8 cellular contexts compared by ENCODE assay signal in genomic region chr3:157606392-157607197, GRCh38.
DNase-seq lines count a peak whose midpoint lies in the region; ATAC-seq and TF ChIP-seq lines count a peak whose summit lies in the region.

No MANE protein-coding gene starts in this region.

- no peaks in the 10 kb centered on the region for H4K20me1 ChIP-seq in mammary epithelial cell (ENCODE audit: insufficient read depth, low read length)

- peaks cover 3% of the 10 kb centered on the region for H3K4me1 ChIP-seq in A673 (ENCODE audit: insufficient read depth, low read length, poor library complexity, severe bottlenecking)
- H3K4me1 ChIP-seq in mammary epithelial cell (ENCODE audit: insufficient read depth, low read length): no peaks in the 10 kb centered on the region

- ATAC-seq in GM18498 (IDR thresholded peaks at IDR 0.05; ENCODE audit: unreplicated experiment): peak; percentile 95
- peak; percentile 86 for ATAC-seq in HG02870 (IDR thresholded peaks at IDR 0.05; ENCODE audit: unreplicated experiment)

- CTCF ChIA-PET in A673 (lab: Charles Lee): interaction anchor here (0.6 to 1.7 kb wide), 9 partner anchors 11 to 1121 kb away, joined by 3 to 6 read pairs (median 4); partner anchors contain the start of gene RSRC1
- CTCF ChIA-PET in mammary epithelial cell (lab: Charles Lee; ENCODE audit: low non-redundant PET): interaction anchor here (0.6 to 1.5 kb wide), 3 partner anchors 373 to 934 kb away, joined by 3 to 6 read pairs (median 4); no protein-coding TSS in a partner anchor

- H3K27ac ChIP-seq in A673 (ENCODE audit: low read depth, low read length, poor library complexity, severe bottlenecking) (no peak overlapping the region), VCaP (no peak overlapping the region), mammary epithelial cell (ENCODE audit: insufficient read depth, low read depth, low read length) (no peak overlapping the region)

- dilution Hi-C loops in mammary epithelial cell (cut with HindIII; ENCODE audit: low sequenced_read_pairs): no loop called here

- H3K27me3 ChIP-seq in A673 (replicated peaks; ENCODE audit: insufficient read depth, low read depth, low read length, poor library complexity) (no peaks in the 10 kb centered on the region), mammary epithelial cell (ENCODE audit: insufficient read depth, low read length) (no peaks in the 10 kb centered on the region)

- in situ Hi-C loops in mammary epithelial cell (cut with MboI; ENCODE audit: low sequenced_read_pairs in 2 of 2): loop anchor here (25.0 kb wide), 2 partner anchors 831 to 931 kb away; no protein-coding TSS in a partner anchor

- no peak overlapping the region for H3K9ac ChIP-seq in mammary epithelial cell (ENCODE audit: insufficient read depth, low read length)

- no peak overlapping the region for H3K4me3 ChIP-seq in A673 (ENCODE audit: low read depth, low read length, poor library complexity, severe bottlenecking)
- no peak overlapping the region for H3K4me3 ChIP-seq in mammary epithelial cell (replicated peaks in 1 of 3; ENCODE audit: insufficient read depth in 1 of 3, low read depth in 2 of 3, low read length in 3 of 3)

- TF ChIP-seq CTCF in A673 (conservative IDR thresholded peaks at IDR 0.05; ENCODE audit: low read depth, low read length) (peak; percentile 90), VCaP (conservative IDR thresholded peaks at IDR 0.05) (peak; percentile 92), mammary epithelial cell (conservative IDR thresholded peaks at IDR 0.05 in 1 of 2, IDR thresholded peaks at IDR 0.05 in 1 of 2; ENCODE audit: extremely low read depth in 1 of 2, insufficient read depth in 1 of 2, low read depth in 1 of 2, low read length in 2 of 2) (peak; percentile 70 to 86)

- H3K4me2 ChIP-seq in mammary epithelial cell (ENCODE audit: insufficient read depth, low read depth, low read length): no peak overlapping the region

- H3K9me3 ChIP-seq in A673 (ENCODE audit: low read depth, low read length, poor library complexity, severe bottlenecking) (no peaks in the 10 kb centered on the region), mammary epithelial cell (replicated peaks; ENCODE audit: insufficient read depth, low read length) (no peaks in the 10 kb centered on the region)

- H3K79me2 ChIP-seq in mammary epithelial cell (ENCODE audit: insufficient read depth, low read length): no peaks in the 10 kb centered on the region

- no peaks in the 10 kb centered on the region for H3K36me3 ChIP-seq in A673 (ENCODE audit: insufficient read depth, low read length, poor library complexity, severe bottlenecking)
- H3K36me3 ChIP-seq in mammary epithelial cell (ENCODE audit: insufficient read depth, low read length): no peaks in the 10 kb centered on the region

- H2AFZ ChIP-seq in mammary epithelial cell (ENCODE audit: low read depth, low read length): no peak overlapping the region

- POLR2A ChIA-PET in A673 (lab: Charles Lee; ENCODE audit: low non-redundant PET): no interaction called here

- BruUV-seq in A673 (replicated peaks; lab: Mats Ljungman, UMichigan): no TSS peak
- BruUV-seq in mammary epithelial cell (replicated peaks; lab: Mats Ljungman, UMichigan): no TSS peak

- intact Hi-C loops in A673 (cut with micrococcal nuclease; ENCODE audit: unreplicated experiment): loop anchor here (10.0 kb wide), 1 partner anchor 1188 kb away; no protein-coding TSS in a partner anchor
- intact Hi-C loops in mammary epithelial cell (cut with micrococcal nuclease): loop anchor here (1.0 kb wide), 2 partner anchors 300 to 926 kb away; no protein-coding TSS in a partner anchor

- peak; percentile 78 for DNase-seq in A673 (ENCODE audit: low spot score)
- peak; percentile 96 for DNase-seq in NCI-H1694 (lab: John Stamatoyannopoulos, UW)
- peak; percentile 47 for DNase-seq in mammary epithelial cell
- peak; percentile 86 for DNase-seq in kidney tubule cell (ENCODE audit: low spot score)
- peak; percentile 60 for DNase-seq in stimulated activated CD4-positive, alpha-beta T cell treated with anti-CD3 and anti-CD28 coated beads, Interleukin-4, amount 100 ng/mL, for 1 hour

- 57% methylated on average over 9 of the region's 10 CpGs for WGBS in mammary epithelial cell (ENCODE audit: low coverage, missing lambda C conversion rate)
